In the genomic region with DNA sequence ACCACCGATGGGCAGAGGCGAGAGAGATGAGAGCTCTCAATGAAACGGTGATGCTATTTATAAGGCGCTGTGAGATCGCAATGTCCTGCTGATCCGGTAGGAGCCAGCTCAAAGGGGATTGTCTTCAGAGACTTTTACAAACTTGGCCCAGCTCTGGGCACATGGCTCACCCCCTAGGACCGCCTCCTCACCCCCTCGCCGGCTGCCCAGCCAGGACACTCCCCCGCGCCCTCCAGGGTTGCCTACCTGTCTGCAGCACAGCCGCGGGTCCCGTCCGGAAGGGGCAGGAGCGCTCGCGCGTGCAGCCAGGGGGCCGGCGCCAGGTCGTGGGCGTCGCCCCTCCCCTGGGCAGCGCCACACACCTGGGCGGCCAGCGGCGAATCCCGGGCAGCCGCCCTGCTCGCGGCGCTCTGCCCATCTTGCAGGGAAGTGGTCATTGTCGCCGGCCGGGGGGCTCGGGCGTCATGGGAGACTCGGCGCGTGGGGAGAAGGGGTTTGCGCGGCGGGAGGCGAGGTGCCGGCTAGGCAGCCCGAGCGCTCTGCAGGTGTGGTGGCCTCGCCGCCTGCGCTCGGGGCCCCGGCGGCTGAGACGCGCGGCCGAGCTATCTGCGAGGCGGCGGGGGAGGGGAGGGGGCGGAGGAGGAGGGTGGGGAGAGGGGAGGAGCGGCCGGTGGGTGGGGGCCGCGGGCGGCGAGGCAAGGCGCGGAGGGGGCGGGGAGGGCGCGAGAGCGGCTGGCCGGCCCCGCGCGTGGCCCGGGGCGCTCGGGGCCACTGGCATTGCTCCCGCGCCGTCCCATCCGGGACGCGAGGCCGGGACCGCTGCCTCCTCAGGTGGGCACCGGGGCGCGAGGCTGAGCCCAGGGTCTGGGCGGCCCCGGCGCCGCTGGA, we compare ENCODE assay signal across 8 cellular contexts. TPM values are rescaled to one million over a fixed set of nuclear protein-coding genes. Genes with fewer than 3 reads are reported as not detected.
DNase-seq lines count a peak whose midpoint lies in the region; ATAC-seq and TF ChIP-seq lines count a peak whose summit lies in the region.

GRB14 (minus strand) TSS at position 610 of the 888 bp plus-strand sequence; CDS start at position 437, 173 bp downstream.

- no peak for TF ChIP-seq CTCF in AG04449 (IDR thresholded peaks at IDR 0.05; ENCODE audit: insufficient read depth, low read length, missing control alignments)
- no peak; a peak in 1 of 4 replicates for TF ChIP-seq CTCF in GM23338 (conservative IDR thresholded peaks at IDR 0.05; ENCODE audit: low read depth in 2 of 2)
- TF ChIP-seq CTCF in RWPE2 (IDR thresholded peaks at IDR 0.05; ENCODE audit: poor library complexity, severe bottlenecking): peak; percentile 20
- no peak for TF ChIP-seq CTCF in foreskin fibroblast (IDR thresholded peaks at IDR 0.05; ENCODE audit: low read depth, low read length)
- peak; percentile 22 for TF ChIP-seq CTCF in neural crest cell (conservative IDR thresholded peaks at IDR 0.05)

- H3K27ac Mint-ChIP-seq in GM23338: peak within 1 kb of the TSS; percentile 93
- H3K27ac Mint-ChIP-seq in neural crest cell (ENCODE audit: unreplicated experiment): peak within 1 kb of the TSS; percentile 82

- H3K4me3 ChIP-seq in AG04449 (ENCODE audit: low read depth, low read length) (peak within 1 kb of the TSS; percentile 68), GM23338 (peak within 1 kb of the TSS; percentile 62), RWPE2 (ENCODE audit: severe bottlenecking) (peak within 1 kb of the TSS; percentile 53), foreskin fibroblast (ENCODE audit: low read depth in 1 of 2, low read length in 2 of 2) (peak within 1 kb of the TSS; percentile 46 to 49)

- no peaks in the 10 kb centered on the region for H3K9me3 ChIP-seq in RWPE2 (ENCODE audit: severe bottlenecking)

- H3K9me2 ChIP-seq in GM23338 (ENCODE audit: insufficient read depth): no peaks in the 10 kb centered on the region

- H4K20me1 ChIP-seq in GM23338 (replicated peaks; ENCODE audit: insufficient read depth): no peaks in the 10 kb centered on the region

- H3K27me3 Mint-ChIP-seq in GM23338 (ENCODE audit: insufficient read depth, low read depth, poor library complexity) (peaks cover 5% of the 10 kb centered on the region), neural crest cell (ENCODE audit: low read depth) (peaks cover 58% of the 10 kb centered on the region)

- POLR2A ChIA-PET in AG04449 (lab: Yijun Ruan, JAX): no interaction called here

- no peaks in the 10 kb centered on the region for H3K79me2 ChIP-seq in GM23338 (replicated peaks; ENCODE audit: insufficient read depth)

- peak within 1 kb of the TSS; percentile 78 for H3K4me2 ChIP-seq in GM23338

- peak within 1 kb of the TSS; percentile 68 for H3K27ac ChIP-seq in GM23338 (ENCODE audit: low read depth)
- peak within 1 kb of the TSS; percentile 6 for H3K27ac ChIP-seq in RWPE2 (ENCODE audit: poor library complexity, severe bottlenecking)

- H3K4me1 ChIP-seq in GM23338 (ENCODE audit: insufficient read depth) (peaks cover 31% of the 10 kb centered on the region), RWPE2 (ENCODE audit: insufficient read depth, poor library complexity, severe bottlenecking) (peaks cover 8% of the 10 kb centered on the region)

- ATAC-seq in GM23338 (peak; percentile 84), RWPE2 (ENCODE audit: low read depth) (peak; percentile 85), HG02981 (IDR thresholded peaks at IDR 0.05; ENCODE audit: unreplicated experiment) (no peak)

- H3K27me3 ChIP-seq in GM23338 (ENCODE audit: insufficient read depth) (no peaks in the 10 kb centered on the region), RWPE2 (ENCODE audit: insufficient read depth, poor library complexity, severe bottlenecking) (no peaks in the 10 kb centered on the region)

- CTCF ChIA-PET in AG04449 (lab: Yijun Ruan, JAX): interaction anchor here (0.8 to 1.6 kb wide), 2 partner anchors 9 to 12 kb away, joined by 4 to 5 read pairs; no protein-coding TSS in a partner anchor

- no peaks in the 10 kb centered on the region for H3F3A ChIP-seq in GM23338 (replicated peaks; ENCODE audit: low read depth)

- H2AFZ ChIP-seq in GM23338: 0 out of 2 replicates have a peak within 1 kb of the TSS, but pooled peaks have one; percentile 0

- H3K36me3 Mint-ChIP-seq in GM23338 (ENCODE audit: low read depth) (0 out of 3 replicates have a peak, but pooled peaks cover 6% of the 10 kb centered on the region), neural crest cell (ENCODE audit: low read depth) (no peaks in the 10 kb centered on the region)

- no peaks in the 10 kb centered on the region for H3K9me3 Mint-ChIP-seq in GM23338
- no peaks in the 10 kb centered on the region for H3K9me3 Mint-ChIP-seq in neural crest cell

- H3K4me1 Mint-ChIP-seq in GM23338 (peaks cover 31% of the 10 kb centered on the region), neural crest cell (peaks cover 6% of the 10 kb centered on the region)

- peak within 1 kb of the TSS; percentile 92 for H3K4me3 Mint-ChIP-seq in GM23338
- H3K4me3 Mint-ChIP-seq in neural crest cell: peak within 1 kb of the TSS; percentile 92

- H3K36me3 ChIP-seq in GM23338 (ENCODE audit: insufficient read depth) (no peaks in the 10 kb centered on the region), RWPE2 (ENCODE audit: low read depth) (no peaks in the 10 kb centered on the region)

- DNase-seq in AG04449 (ENCODE audit: low read depth, low spot score) (no peak), GM23338 (ENCODE audit: low spot score) (peak; percentile 89), RWPE2 (ENCODE audit: low spot score) (peak; percentile 83), foreskin fibroblast (peak in 1 of 2 donors; percentile 50), neural crest cell (ENCODE audit: low read depth, low spot score) (peak; percentile 9), foreskin melanocyte (no peak), NCI-H2107 (lab: John Stamatoyannopoulos, UW) (no peak)

TF ChIP-seq in GM23338, 12 proteins besides CTCF, POLR2A, EP300 and RAD21:
- TF ChIP-seq POLR2AphosphoS5 (IDR thresholded peaks at IDR 0.05; ENCODE audit: low read depth) (peak; percentile 50), ZNF114 (CRISPR knock-in tag; IDR thresholded peaks at IDR 0.05) (no peak)

RNA-seq across cellular contexts. Expression of gene GRB14, which starts in this region (rescaled TPM):
- total RNA-seq in GM23338 (2014; rRNA removed; shearing (Covaris generic)): 11.3 and 16.0 TPM in 2 replicates
- 28.0 and 28.9 TPM in 2 replicates for polyA plus RNA-seq in GM23338 (2016; fragmentation: Nextera tagmentation; extraction: Ambion mirVana)
- total RNA-seq in neural crest cell: 0.82 and 0.93 TPM in 2 replicates

Comparison
In these comparisons a context has a peak if more than half of its experiments do, and no peak if none do; other contexts are left out.
1. Peak in DNase-seq in neural crest cell; RNA of the gene not detected or under 1 TPM.
2. DNase-seq: peak in GM23338 (single experiment) and RWPE2 (single experiment); none in AG04449 (single experiment), foreskin melanocyte (single experiment) and NCI-H2107 (single experiment).
3. CTCF ChIP-seq: peak in RWPE2 (single experiment) and neural crest cell (single experiment); none in AG04449 (single experiment), GM23338 (0 of 2) and foreskin fibroblast (single experiment).
4. Peak in every context shown above with its lines, with median percentiles within 50 percentile points of each other: H3K4me3 ChIP-seq.